Comparison of ENCODE assay signal across 1 cellular context in the genomic region with DNA sequence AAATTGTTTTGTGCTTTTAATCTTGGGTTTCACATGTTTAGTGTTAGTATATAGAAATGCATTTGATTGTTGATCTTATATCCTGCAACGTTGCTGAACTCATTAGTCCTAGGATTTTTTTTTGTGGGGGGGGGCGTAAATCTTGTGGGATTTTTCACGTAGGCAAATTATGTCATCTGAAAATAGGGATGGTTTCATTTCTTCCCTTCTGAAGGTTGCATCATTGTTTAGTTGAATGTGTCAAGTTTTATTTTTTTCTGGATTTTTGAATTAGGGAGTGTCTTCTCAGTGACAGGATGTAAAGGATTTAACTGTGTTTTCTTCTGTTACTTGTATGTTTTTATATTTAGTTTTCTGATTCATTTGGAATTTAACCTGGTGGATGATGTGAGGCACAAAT.
TF ChIP-seq lines count a peak whose summit lies in the region.

No MANE protein-coding gene starts in this region.

TF ChIP-seq in HEK293, 187 proteins besides CTCF, POLR2A, EP300 and RAD21 (continued from another document):
- TF ChIP-seq, protein P1, sequence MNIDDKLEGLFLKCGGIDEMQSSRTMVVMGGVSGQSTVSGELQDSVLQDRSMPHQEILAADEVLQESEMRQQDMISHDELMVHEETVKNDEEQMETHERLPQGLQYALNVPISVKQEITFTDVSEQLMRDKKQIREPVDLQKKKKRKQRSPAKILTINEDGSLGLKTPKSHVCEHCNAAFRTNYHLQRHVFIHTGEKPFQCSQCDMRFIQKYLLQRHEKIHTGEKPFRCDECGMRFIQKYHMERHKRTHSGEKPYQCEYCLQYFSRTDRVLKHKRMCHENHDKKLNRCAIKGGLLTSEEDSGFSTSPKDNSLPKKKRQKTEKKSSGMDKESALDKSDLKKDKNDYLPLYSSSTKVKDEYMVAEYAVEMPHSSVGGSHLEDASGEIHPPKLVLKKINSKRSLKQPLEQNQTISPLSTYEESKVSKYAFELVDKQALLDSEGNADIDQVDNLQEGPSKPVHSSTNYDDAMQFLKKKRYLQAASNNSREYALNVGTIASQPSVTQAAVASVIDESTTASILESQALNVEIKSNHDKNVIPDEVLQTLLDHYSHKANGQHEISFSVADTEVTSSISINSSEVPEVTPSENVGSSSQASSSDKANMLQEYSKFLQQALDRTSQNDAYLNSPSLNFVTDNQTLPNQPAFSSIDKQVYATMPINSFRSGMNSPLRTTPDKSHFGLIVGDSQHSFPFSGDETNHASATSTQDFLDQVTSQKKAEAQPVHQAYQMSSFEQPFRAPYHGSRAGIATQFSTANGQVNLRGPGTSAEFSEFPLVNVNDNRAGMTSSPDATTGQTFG (tag by site-specific recombination; IDR thresholded peaks at IDR 0.05; ENCODE audit: borderline replicate concordance), result no peak
- TF ChIP-seq ZNF747 (tag by site-specific recombination; IDR thresholded peaks at IDR 0.05), result no peak
